Comparison of ENCODE assay signal across 8 cellular contexts in the genomic region with DNA sequence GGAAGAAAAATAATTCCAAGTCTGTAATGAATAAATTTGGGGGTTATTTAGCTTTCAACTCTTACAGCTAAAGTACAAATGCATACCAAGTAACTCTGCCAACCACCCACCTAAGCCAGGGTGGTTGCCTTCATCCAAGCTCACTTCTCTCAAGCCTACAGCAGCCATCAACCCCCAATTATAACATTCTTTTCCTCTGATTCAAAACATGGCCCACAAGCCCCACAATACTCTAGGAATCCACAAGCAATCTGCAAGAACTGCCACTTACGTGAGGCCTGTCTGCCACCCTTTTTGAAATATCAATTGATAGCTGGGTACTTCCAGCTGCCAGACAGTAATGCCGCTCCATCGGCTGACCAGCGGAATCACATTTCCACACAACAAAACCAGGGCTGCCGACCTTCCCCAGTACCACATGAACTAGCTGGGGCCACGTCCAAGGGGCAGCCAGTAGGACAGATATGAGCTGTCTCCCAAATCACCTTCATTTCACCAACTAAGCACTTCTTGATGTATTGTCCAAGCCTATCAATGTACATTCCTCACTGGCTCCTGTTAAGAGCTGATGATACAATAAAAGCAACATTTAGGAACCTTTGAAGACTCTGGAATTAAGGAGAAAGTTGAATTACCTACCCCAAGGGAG. TPM values are rescaled to one million over a fixed set of nuclear protein-coding genes. Genes with fewer than 3 reads are reported as not detected.
DNase-seq lines count a peak whose midpoint lies in the region; ATAC-seq and TF ChIP-seq lines count a peak whose summit lies in the region.

No MANE protein-coding gene starts in this region.

- H3K36me3 ChIP-seq in colonic mucosa (no peaks in the 10 kb centered on the region), neural progenitor cell (peaks cover 4% of the 10 kb centered on the region)

- peaks cover 8% of the 10 kb centered on the region for H3K27me3 Mint-ChIP-seq in neural progenitor cell (ENCODE audit: insufficient read depth, low read depth)

- ATAC-seq in GM18907 (IDR thresholded peaks at IDR 0.05; ENCODE audit: unreplicated experiment): no peak
- ATAC-seq in GM21786 (IDR thresholded peaks at IDR 0.05; ENCODE audit: unreplicated experiment): no peak

- H3K9me3 Mint-ChIP-seq in neural progenitor cell: no peaks in the 10 kb centered on the region

- peaks cover 12% of the 10 kb centered on the region for H3F3A ChIP-seq in neural progenitor cell (ENCODE audit: low read depth)

- H3K36me3 Mint-ChIP-seq in neural progenitor cell: peaks cover 15% of the 10 kb centered on the region

- intact Hi-C loops in colonic mucosa (cut with DNase I): no loop called here

- H3K27ac Mint-ChIP-seq in neural progenitor cell: no peak overlapping the region

- H3K27me3 ChIP-seq in colonic mucosa: no peaks in the 10 kb centered on the region
- H3K27me3 ChIP-seq in neural progenitor cell: peaks cover 7% of the 10 kb centered on the region

- H3K79me2 ChIP-seq in neural progenitor cell (ENCODE audit: low read depth): peaks cover 80% of the 10 kb centered on the region

- peaks cover 44% of the 10 kb centered on the region for H3K4me1 Mint-ChIP-seq in neural progenitor cell

- H3K27ac ChIP-seq in colonic mucosa (peak overlapping the region; percentile 10), neural progenitor cell (no peak overlapping the region)

- peak; percentile 79 for DNase-seq in EH (ENCODE audit: low read depth)
- peak; percentile 73 for DNase-seq in NCI-H2227 treated with DMSO at 0.1 percent for 48 hours (lab: John Stamatoyannopoulos, UW)
- no peak for DNase-seq in colonic mucosa
- DNase-seq in neural progenitor cell (ENCODE audit: low spot score): no peak
- DNase-seq in RKO (ENCODE audit: low spot score): no peak
- DNase-seq in NCI-H748 (lab: John Stamatoyannopoulos, UW; ENCODE audit: unreplicated experiment): no peak

- H3K4me1 ChIP-seq in colonic mucosa: peaks cover 5% of the 10 kb centered on the region
- H3K4me1 ChIP-seq in neural progenitor cell: peaks cover 18% of the 10 kb centered on the region

- peaks cover 76% of the 10 kb centered on the region for H4K20me1 ChIP-seq in neural progenitor cell (ENCODE audit: low read depth)

- H3K4me3 Mint-ChIP-seq in neural progenitor cell: peak overlapping the region; percentile 35

- no peak overlapping the region for H3K9ac ChIP-seq in colonic mucosa (ENCODE audit: low read depth in 2 of 2, low read length in 2 of 2)
- H3K9ac ChIP-seq in neural progenitor cell: no peak overlapping the region

- TF ChIP-seq CTCF in colonic mucosa (IDR thresholded peaks at IDR 0.05) (no peak), neural progenitor cell (IDR thresholded peaks at IDR 0.05) (no peak)

- no peak overlapping the region for H2AFZ ChIP-seq in neural progenitor cell (replicated peaks)

- H3K9me3 ChIP-seq in colonic mucosa (no peaks in the 10 kb centered on the region), neural progenitor cell (ENCODE audit: low read depth) (no peaks in the 10 kb centered on the region)

- peak overlapping the region; percentile 91 for H3K4me2 ChIP-seq in neural progenitor cell

- H3K4me3 ChIP-seq in colonic mucosa (no peak overlapping the region), neural progenitor cell (peak overlapping the region; percentile 86)

RNA-seq across cellular contexts. Expression of a gene that starts 3.2 kb away (rescaled TPM):
- total RNA-seq in colonic mucosa: 100 to 1,000 TPM; 111 to 147 TPM
- total RNA-seq in neural progenitor cell (ENCODE audit: low replicate concordance): 116 and 171 TPM in 2 replicates

Comparison
In these comparisons a context has a peak if more than half of its experiments do, and no peak if none do; other contexts are left out.
1. DNase-seq: peak in EH (single experiment) and NCI-H2227 treated with DMSO at 0.1 percent for 48 hours (single experiment); none in colonic mucosa (single experiment), neural progenitor cell (single experiment), RKO (single experiment) and NCI-H748 (single experiment).